1 cellular context compared by ENCODE assay signal in the genomic region with DNA sequence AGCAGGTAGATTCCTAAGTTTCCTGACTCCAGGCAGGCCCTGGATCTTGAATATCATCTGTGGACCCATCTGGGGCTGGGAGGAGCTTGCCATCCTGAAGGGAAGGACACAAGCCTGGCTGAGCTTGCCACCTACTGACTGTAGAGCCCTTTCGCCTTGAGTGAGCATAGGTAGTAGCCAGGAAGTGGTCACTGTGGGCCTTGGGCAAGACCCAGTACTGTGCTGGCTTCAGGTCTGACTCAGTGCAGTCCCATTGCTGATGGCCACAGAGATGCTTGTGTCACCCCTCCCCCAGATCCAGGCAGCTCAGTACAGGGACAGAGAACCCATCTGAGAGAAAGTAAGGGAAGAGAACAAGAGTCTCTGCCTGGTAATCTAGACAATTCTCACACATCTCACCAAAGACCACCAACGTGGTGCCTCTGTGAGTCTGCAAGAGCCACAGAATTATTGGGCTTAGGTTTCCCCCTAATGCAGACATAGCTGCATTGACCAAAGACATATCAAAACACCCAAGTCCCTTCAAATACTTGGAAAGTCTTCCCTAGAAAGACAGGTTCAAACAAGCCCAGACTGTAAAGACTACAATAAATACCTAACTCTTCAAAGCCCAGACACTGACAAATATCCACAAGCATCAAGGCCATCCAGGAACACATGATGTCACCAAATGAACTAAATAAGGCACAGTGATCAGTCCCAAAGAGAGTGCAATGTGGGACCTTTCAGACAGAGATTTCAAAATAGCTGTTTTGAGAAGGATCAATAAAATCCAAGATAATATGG.
TF ChIP-seq lines count a peak whose summit lies in the region.

No MANE protein-coding gene starts in this region.

TF ChIP-seq in IMR-90, 13 proteins besides CTCF, POLR2A, EP300 and RAD21:
- TF ChIP-seq, protein P1, sequence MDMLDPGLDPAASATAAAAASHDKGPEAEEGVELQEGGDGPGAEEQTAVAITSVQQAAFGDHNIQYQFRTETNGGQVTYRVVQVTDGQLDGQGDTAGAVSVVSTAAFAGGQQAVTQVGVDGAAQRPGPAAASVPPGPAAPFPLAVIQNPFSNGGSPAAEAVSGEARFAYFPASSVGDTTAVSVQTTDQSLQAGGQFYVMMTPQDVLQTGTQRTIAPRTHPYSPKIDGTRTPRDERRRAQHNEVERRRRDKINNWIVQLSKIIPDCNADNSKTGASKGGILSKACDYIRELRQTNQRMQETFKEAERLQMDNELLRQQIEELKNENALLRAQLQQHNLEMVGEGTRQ (IDR thresholded peaks at IDR 0.05; ENCODE audit: low read depth, low read length), result no peak
- no peak for TF ChIP-seq SMC3 (IDR thresholded peaks at IDR 0.05; ENCODE audit: low read depth, low read length)
- TF ChIP-seq NFE2L2 (IDR thresholded peaks at IDR 0.05; ENCODE audit: low read depth, low read length), result no peak
- TF ChIP-seq CEBPB (IDR thresholded peaks at IDR 0.05; ENCODE audit: low read depth, low read length), result no peak
- TF ChIP-seq BHLHE40 (IDR thresholded peaks at IDR 0.05; ENCODE audit: low read depth, low read length), result no peak
- TF ChIP-seq MAZ (IDR thresholded peaks at IDR 0.05; ENCODE audit: borderline replicate concordance, low read depth, low read length), result no peak
- no peak for TF ChIP-seq RFX5 (IDR thresholded peaks at IDR 0.05; ENCODE audit: low read depth, low read length)
- TF ChIP-seq RCOR1 (IDR thresholded peaks at IDR 0.05; ENCODE audit: insufficient replicate concordance, low read length), result no peak
